ENCODE assay signal across 13 cellular contexts in the genomic region with DNA sequence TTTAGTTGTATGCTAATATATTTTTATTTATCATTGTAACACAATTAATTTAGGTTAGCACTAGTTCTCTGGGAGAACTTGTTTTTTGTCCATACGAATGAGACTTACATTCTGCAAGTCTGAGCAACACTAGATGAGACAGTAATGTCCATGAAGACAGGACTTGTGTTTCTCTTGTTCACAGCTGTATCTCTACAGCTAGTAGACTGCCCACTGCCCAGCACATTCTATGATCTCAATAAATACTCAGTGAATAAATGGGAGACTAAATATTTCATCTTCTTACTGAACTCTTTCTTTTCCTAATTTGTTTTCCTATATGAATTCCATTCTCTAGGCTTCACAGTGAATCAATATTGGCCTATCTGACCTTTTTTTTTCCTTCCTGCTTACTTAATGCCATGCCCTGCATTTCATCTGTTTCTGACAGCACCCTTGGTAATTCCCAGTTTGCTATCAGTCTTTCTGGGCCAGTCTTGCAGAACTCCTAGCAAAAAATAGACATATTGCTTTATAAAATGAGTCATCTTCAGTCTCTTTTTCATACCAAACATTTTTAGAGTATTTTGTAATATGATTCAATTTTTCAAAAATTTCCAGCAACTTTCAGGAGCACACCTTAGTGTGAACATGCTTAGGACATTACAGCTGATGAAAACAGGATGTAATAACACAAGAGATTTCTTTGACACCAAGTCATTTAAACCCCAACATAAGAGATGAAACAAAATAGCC.
A peak's percentile ranks its signal among the peaks of the same experiment; 100 is the strongest.
DNase-seq lines count a peak whose midpoint lies in the region; ATAC-seq, FAIRE-seq and TF ChIP-seq lines count a peak whose summit lies in the region.
"Had no signal": no experiment of that assay in that cellular context is flagged by ENCODE, and none has a peak within 500 bp of the region (broad histone marks: within the 10 kb centered on the region; RNA-seq: fewer than 3 reads in every experiment).

No MANE protein-coding gene starts in this region.

- H3K4me1 ChIP-seq in prostate gland (replicated peaks), result no peaks in the 10 kb centered on the region

- 92% methylated on average over 1 of the region's 1 CpG for WGBS in prostate gland

- CTCF ChIA-PET in BJ (lab: Yijun Ruan, JAX), result interaction anchor here (1.0 kb wide), 1 partner anchor 273 kb away, joined by 3 read pairs; no protein-coding TSS in a partner anchor

- H3K4me3 ChIP-seq in BJ (ENCODE audit: low read depth, low read length), result no peak overlapping the region
- H3K4me3 ChIP-seq in bronchial epithelial cell (ENCODE audit: low read depth, low read length), result no peak overlapping the region
- H3K4me3 ChIP-seq in prostate gland, result no peak overlapping the region

- ATAC-seq in GM18520 (IDR thresholded peaks at IDR 0.05; ENCODE audit: unreplicated experiment), result no peak
- ATAC-seq: natural killer cell treated with Interleukin-12 subunit alpha and Interleukin-12 subunit beta and Interleukin-15 and Interleukin-18, amount 100 ng/mL, for 72 hours had no signal

- POLR2A ChIA-PET in BJ (lab: Charles Lee), result no interaction called here

- no peaks in the 10 kb centered on the region for H3K27me3 ChIP-seq in BJ (ENCODE audit: control insufficient read depth, insufficient read depth, low read length)
- no peaks in the 10 kb centered on the region for H3K27me3 ChIP-seq in bronchial epithelial cell (ENCODE audit: control insufficient read depth, insufficient read depth, low read length)
- H3K27me3 ChIP-seq in prostate gland (replicated peaks; ENCODE audit: insufficient read depth), result no peaks in the 10 kb centered on the region

- no peaks in the 10 kb centered on the region for H3K9me3 ChIP-seq in prostate gland

- H3K36me3 ChIP-seq in BJ (ENCODE audit: control insufficient read depth, insufficient read depth, low read length) (no peaks in the 10 kb centered on the region), bronchial epithelial cell (ENCODE audit: control insufficient read depth, insufficient read depth, low read length) (no peaks in the 10 kb centered on the region), prostate gland (no peaks in the 10 kb centered on the region)

- H3K27ac ChIP-seq in prostate gland, result no peak overlapping the region

- DNase-seq in BJ (ENCODE audit: low read depth) (peak; percentile 20), HTR-8/SVneo (ENCODE audit: insufficient read length, low spot score) (peak; percentile 17), bronchial epithelial cell (ENCODE audit: low read depth) (peak; percentile 70), kidney tubule cell (ENCODE audit: low spot score) (peak; percentile 50), NCI-H2081 treated with DMSO at 0.1 percent for 48 hours (lab: John Stamatoyannopoulos, UW) (no peak), prostate gland (ENCODE audit: low spot score) (no peak)
- no peak for DNase-seq in stimulated activated CD4-positive, alpha-beta T cell treated with anti-CD3 and anti-CD28 coated beads, Interleukin-4, amount 100 ng/mL, for 24 hours
- DNase-seq: activated T-cell treated with anti-CD3 and anti-CD28 coated beads, Interleukin-2, amount 50 U/mL, for 48 hours; CD4-positive, alpha-beta memory T cell; central memory CD4-positive, alpha-beta T cell; NCI-H1417 treated with DMSO at 0.1 percent for 48 hours had no signal

- TF ChIP-seq POLR2A in prostate gland (IDR thresholded peaks at IDR 0.05), result no peak

- intact Hi-C loops in prostate gland (cut with DNase I), result no loop called here

- FAIRE-seq in HTR-8/SVneo (lab: Jason Lieb, UNC) (no peak), bronchial epithelial cell (lab: Jason Lieb, UNC) (no peak)

- TF ChIP-seq CTCF in BJ (IDR thresholded peaks at IDR 0.05; ENCODE audit: insufficient read depth, low read depth, low read length) (no peak), bronchial epithelial cell (IDR thresholded peaks at IDR 0.05; ENCODE audit: insufficient read depth, low read length, severe bottlenecking) (no peak), prostate gland (IDR thresholded peaks at IDR 0.05) (no peak)

Comparison
In these comparisons a context has a peak if more than half of its experiments do, and no peak if none do; other contexts are left out.
1. DNase-seq: peak in BJ (single experiment), HTR-8/SVneo (single experiment), bronchial epithelial cell (single experiment) and kidney tubule cell (single experiment); none in stimulated activated CD4-positive, alpha-beta T cell treated with anti-CD3 and anti-CD28 coated beads, Interleukin-4, amount 100 ng/mL, for 24 hours (single experiment), NCI-H2081 treated with DMSO at 0.1 percent for 48 hours (single experiment) and prostate gland (single experiment).